ENCODE assay signal across 15 cellular contexts in the genomic region with DNA sequence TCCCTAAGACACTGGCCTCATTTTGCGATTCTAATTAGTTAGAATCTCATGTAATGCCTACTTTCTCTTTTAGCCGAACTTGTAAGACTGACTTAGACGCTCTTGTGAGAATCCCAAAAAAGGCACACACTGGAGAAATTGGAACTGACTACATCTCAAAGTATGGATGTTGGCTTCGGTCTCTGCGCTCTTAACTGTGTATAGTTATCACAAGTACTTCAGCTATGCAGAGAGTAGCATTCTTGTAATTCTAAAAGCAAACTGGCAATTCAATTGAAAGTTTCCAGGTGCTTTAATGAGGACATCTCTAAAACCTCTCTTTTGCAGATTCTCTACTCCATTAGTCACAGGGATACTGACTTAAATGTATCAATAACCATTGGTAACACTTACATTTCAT.
"Had no signal": no experiment of that assay in that cellular context is flagged by ENCODE, and none has a peak within 500 bp of the region (broad histone marks: within the 10 kb centered on the region; RNA-seq: fewer than 3 reads in every experiment).

No MANE protein-coding gene starts in this region.

- DNase-seq: effector memory CD8-positive, alpha-beta T cell; esophagus squamous epithelium; foreskin keratinocyte; immature natural killer cell; left ventricle myocardium inferior; lower lobe of right lung; natural killer cell; small intestine; stimulated activated CD4-positive, alpha-beta T cell treated with anti-CD3 and anti-CD28 coated beads, Interleukin-2, amount 100 ng/mL, for 48 hours; stimulated activated CD8-positive, alpha-beta memory T cell treated with anti-CD3 and anti-CD28 coated beads, Interleukin-4, amount 100 ng/mL, for 48 hours; stimulated activated naive CD8-positive, alpha-beta T cell treated with anti-CD3 and anti-CD28 coated beads, Interleukin-15, Interleukin-2, amounts not matched to agents 100 U/mL and 50 U/mL, for 24 hours; tibial artery had no signal

- H3K4me1 ChIP-seq: esophagus squamous epithelium, foreskin keratinocyte, left ventricle myocardium inferior, lower lobe of right lung, right atrium auricular region, tibial artery had no signal

- H3K4me3 ChIP-seq: esophagus squamous epithelium, left ventricle myocardium inferior, lower lobe of right lung, right atrium auricular region, tibial artery had no signal

- H3K27me3 ChIP-seq: esophagus squamous epithelium, foreskin keratinocyte, right atrium auricular region, tibial artery had no signal

- H3K27ac ChIP-seq: epithelial cell of prostate, esophagus squamous epithelium, foreskin keratinocyte, left ventricle myocardium inferior, lower lobe of right lung, right atrium auricular region, tibial artery had no signal

- ATAC-seq: effector memory CD8-positive, alpha-beta T cell; foreskin keratinocyte; natural killer cell; stimulated activated effector memory CD8-positive, alpha-beta T cell treated with anti-CD3 and anti-CD28 coated beads, Interleukin-12 subunit alpha, Interleukin-12 subunit beta, amount 100 ng/mL, for 72 hours; stimulated activated naive CD8-positive, alpha-beta T cell treated with anti-CD3 and anti-CD28 coated beads, Interleukin-15, Interleukin-2, amounts not matched to agents 100 U/mL and 50 U/mL, for 24 hours had no signal

- H3K36me3 ChIP-seq: esophagus squamous epithelium, left ventricle myocardium inferior, lower lobe of right lung, right atrium auricular region, tibial artery had no signal

- H3K9me3 ChIP-seq: esophagus squamous epithelium, left ventricle myocardium inferior, lower lobe of right lung, right atrium auricular region, tibial artery had no signal
